12 cellular contexts compared by ENCODE assay signal in genomic region chr1:46039571-46040052, GRCh38.
DNase-seq lines count a peak whose midpoint lies in the region; ATAC-seq and TF ChIP-seq lines count a peak whose summit lies in the region.
"Had no signal": no experiment of that assay in that cellular context is flagged by ENCODE, and none has a peak within 500 bp of the region (broad histone marks: within the 10 kb centered on the region; RNA-seq: fewer than 3 reads in every experiment).

No MANE protein-coding gene starts in this region.

- H3K4me3 ChIP-seq in RWPE2 (ENCODE audit: severe bottlenecking) (no peak overlapping the region), upper lobe of left lung (no peak overlapping the region)
- H3K4me3 ChIP-seq: dorsolateral prefrontal cortex, thoracic aorta had no signal

- no TSS peak for BruUV-seq in Calu3 (replicated peaks; lab: Mats Ljungman, UMichigan)

- no peak overlapping the region for H3K27ac Mint-ChIP-seq in Calu3 (ENCODE audit: unreplicated experiment)
- H3K27ac Mint-ChIP-seq: activated CD8-positive, alpha-beta memory T cell treated with anti-CD3 and anti-CD28 coated beads, Interleukin-2, amount 10 ng/mL, durations not matched to agents 7 days and 5 days; memory B cell had no signal

- intact Hi-C loops in Calu3 (cut with micrococcal nuclease; ENCODE audit: unreplicated experiment) = loop anchor here (5.0 kb wide), 2 partner anchors 93 to 308 kb away; partner anchors contain the start of gene PIK3R3

- peak in 2 of 4 donors; percentile 43 to 66 for TF ChIP-seq EP300 in upper lobe of left lung (IDR thresholded peaks at IDR 0.05)

- H3K27ac ChIP-seq in RWPE2 (ENCODE audit: poor library complexity, severe bottlenecking) (peak overlapping the region; percentile 10), upper lobe of left lung (peak overlapping the region; percentile 14 to 66 (median 58))
- H3K27ac ChIP-seq: thoracic aorta had no signal

- H3K36me3 ChIP-seq in RWPE2 (ENCODE audit: low read depth) (peaks cover 4% of the 10 kb centered on the region), upper lobe of left lung (peaks cover 0 to 47% (median 12%) of the 10 kb centered on the region in 4 donors)
- H3K36me3 ChIP-seq: thoracic aorta had no signal

- WGBS in upper lobe of left lung, 2 donors = 16 to 19% methylated on average over 4 of the region's 4 CpGs

- no peaks in the 10 kb centered on the region for H3K9me3 Mint-ChIP-seq in Calu3 (ENCODE audit: low read depth, unreplicated experiment)
- H3K9me3 Mint-ChIP-seq: memory B cell had no signal

- TF ChIP-seq CTCF in RWPE2 (IDR thresholded peaks at IDR 0.05; ENCODE audit: poor library complexity, severe bottlenecking) (no peak), upper lobe of left lung (IDR thresholded peaks at IDR 0.05) (no peak), Calu3 (IDR thresholded peaks at IDR 0.05; ENCODE audit: unreplicated experiment) (no peak)

- H3K27me3 Mint-ChIP-seq in Calu3 (ENCODE audit: unreplicated experiment) = no peaks in the 10 kb centered on the region
- H3K27me3 Mint-ChIP-seq: activated CD8-positive, alpha-beta memory T cell treated with anti-CD3 and anti-CD28 coated beads, Interleukin-2, amount 10 ng/mL, durations not matched to agents 7 days and 5 days; memory B cell had no signal

- H3K27me3 ChIP-seq in RWPE2 (ENCODE audit: insufficient read depth, poor library complexity, severe bottlenecking) (no peaks in the 10 kb centered on the region), upper lobe of left lung (no peaks in the 10 kb centered on the region)
- H3K27me3 ChIP-seq: dorsolateral prefrontal cortex had no signal

- H3K36me3 Mint-ChIP-seq in Calu3 (ENCODE audit: insufficient read depth, unreplicated experiment) = peaks cover 4% of the 10 kb centered on the region
- H3K36me3 Mint-ChIP-seq: activated CD8-positive, alpha-beta memory T cell treated with anti-CD3 and anti-CD28 coated beads, Interleukin-2, amount 10 ng/mL, durations not matched to agents 7 days and 5 days; memory B cell had no signal

- H3K4me3 Mint-ChIP-seq in Calu3 (ENCODE audit: low read depth, unreplicated experiment) = no peak overlapping the region
- H3K4me3 Mint-ChIP-seq: activated CD8-positive, alpha-beta memory T cell treated with anti-CD3 and anti-CD28 coated beads, Interleukin-2, amount 10 ng/mL, durations not matched to agents 7 days and 5 days; memory B cell had no signal

- H3K4me1 Mint-ChIP-seq in Calu3 (ENCODE audit: low read depth, unreplicated experiment) = no peaks in the 10 kb centered on the region

- H3K9me3 ChIP-seq in RWPE2 (ENCODE audit: severe bottlenecking) (no peaks in the 10 kb centered on the region), upper lobe of left lung (no peaks in the 10 kb centered on the region)
- H3K9me3 ChIP-seq: thoracic aorta had no signal

- DNase-seq in NCI-H748 (lab: John Stamatoyannopoulos, UW; ENCODE audit: unreplicated experiment) (peak; percentile 37), NCI-H748 treated with DMSO at 0.1 percent for 48 hours (lab: John Stamatoyannopoulos, UW) (no peak), RWPE2 (ENCODE audit: low spot score) (no peak), fibroblast of the conjunctiva (ENCODE audit: low read depth) (peak; percentile 23), upper lobe of left lung (no peak), Calu3 (no peak)
- DNase-seq: activated CD8-positive, alpha-beta memory T cell treated with anti-CD3 and anti-CD28 coated beads, Interleukin-2, amount 10 ng/mL, durations not matched to agents 7 days and 5 days had no signal

- ATAC-seq in RWPE2 (ENCODE audit: low read depth) (peak; percentile 24; the same call in 1 of the 3 replicates), upper lobe of left lung (ENCODE audit: low FRiP score in 2 of 2) (no peak), HG02678 (IDR thresholded peaks at IDR 0.05; ENCODE audit: unreplicated experiment) (no peak), HG03025 (IDR thresholded peaks at IDR 0.05; ENCODE audit: low FRiP score, unreplicated experiment) (no peak)
- ATAC-seq: activated CD8-positive, alpha-beta memory T cell treated with anti-CD3 and anti-CD28 coated beads, Interleukin-2, amount 10 ng/mL, durations not matched to agents 7 days and 5 days had no signal

- H3K4me1 ChIP-seq in RWPE2 (ENCODE audit: insufficient read depth, poor library complexity, severe bottlenecking) = peaks cover 5% of the 10 kb centered on the region
- peaks cover 19 to 46% (median 38%) of the 10 kb centered on the region in 4 donors for H3K4me1 ChIP-seq in upper lobe of left lung

- no peak for TF ChIP-seq POLR2A in upper lobe of left lung (IDR thresholded peaks at IDR 0.05)

- CTCF ChIA-PET in Calu3 (lab: Charles Lee) = interaction anchor here (0.6 to 2.1 kb wide), 4 partner anchors 133 to 312 kb away, joined by 3 to 9 read pairs (median 4); no protein-coding TSS in a partner anchor

Comparison
In these comparisons a context has a peak if more than half of its experiments do, and no peak if none do; other contexts are left out.
1. DNase-seq: peak in NCI-H748 (single experiment) and fibroblast of the conjunctiva (single experiment); none in NCI-H748 treated with DMSO at 0.1 percent for 48 hours (single experiment), RWPE2 (single experiment), upper lobe of left lung (0 of 2) and Calu3 (single experiment).